In the genomic region with DNA sequence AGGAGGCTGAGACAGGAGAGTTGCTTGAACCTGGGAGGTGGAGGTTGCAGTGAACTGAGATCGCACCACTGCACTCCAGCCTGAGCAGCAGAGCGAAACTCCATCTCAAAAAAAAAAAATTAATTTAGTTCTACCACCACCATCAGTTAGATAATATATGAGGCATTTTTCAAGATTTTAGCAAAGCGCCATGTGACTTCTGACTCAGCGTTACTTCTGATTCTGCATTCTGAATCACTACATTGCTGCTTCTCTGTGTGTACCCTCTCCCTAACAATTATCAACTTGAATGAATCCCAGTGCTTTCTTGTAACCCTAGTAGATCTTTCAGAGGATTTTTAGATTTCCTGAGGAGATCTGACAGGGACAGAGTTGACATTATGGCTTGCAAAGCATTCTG, we compare ENCODE assay signal across 27 cellular contexts.
"Had no signal": no experiment of that assay in that cellular context is flagged by ENCODE, and none has a peak within 500 bp of the region (broad histone marks: within the 10 kb centered on the region; RNA-seq: fewer than 3 reads in every experiment).

No MANE protein-coding gene starts in this region.

- H3K4me1 ChIP-seq: adrenal gland, body of pancreas had no signal

- H3K9me3 ChIP-seq: adrenal gland, body of pancreas had no signal

- DNase-seq: activated B cell treated with CpG ODN at 0.5 μM for 24 hours; activated CD4-positive, alpha-beta T cell treated with anti-CD3 and anti-CD28 coated beads for 1 hour; activated CD4-positive, alpha-beta T cell treated with anti-CD3 and anti-CD28 coated beads, Interleukin-2, amount 10 ng/mL, durations not matched to agents 24 days and 14 days; activated CD4-positive, alpha-beta T cell treated with anti-CD3 and anti-CD28 coated beads, Interleukin-2, amount 50 U/mL, for 48 hours; activated CD8-positive, alpha-beta memory T cell treated with anti-CD3 and anti-CD28 coated beads, Interleukin-2, amount 10 ng/mL, durations not matched to agents 7 days and 5 days; activated gamma-delta T cell; activated naive CD4-positive, alpha-beta T cell treated with anti-CD3 and anti-CD28 coated beads, Interleukin-2, amount 10 ng/mL, durations not matched to agents 7 days and 5 days; activated naive CD8-positive, alpha-beta T cell treated with anti-CD3 and anti-CD28 coated beads, Interleukin-2, amount 10 ng/mL, durations not matched to agents 7 days and 5 days; activated T-cell treated with anti-CD3 and anti-CD28 coated beads, Interleukin-2, amount 50 U/mL, for 24 hours; adrenal gland; aorta; body of pancreas; central memory CD4-positive, alpha-beta T cell; KG1; NCI-H1092; NCI-H1417; NCI-H1930; NCI-H2171; NCI-H226; NCI-H526; NCI-H82; NK-92 treated with Interleukin-12 subunit alpha and Interleukin-12 subunit beta, amount 100 ng/mL, for 24 hours; SHP77 treated with DMSO at 0.1 percent for 48 hours; T-cell; T-helper 2 cell; T1000 had no signal

- ATAC-seq: activated CD8-positive, alpha-beta memory T cell treated with anti-CD3 and anti-CD28 coated beads, Interleukin-2, amount 10 ng/mL, durations not matched to agents 7 days and 5 days; activated T-helper 17 cell treated with anti-CD3 and anti-CD28 coated beads, Interleukin-2, amount 50 U/mL, for 72 hours; body of pancreas; T-cell had no signal

- H3K27me3 ChIP-seq: adrenal gland, body of pancreas had no signal

- H3K36me3 ChIP-seq: adrenal gland had no signal

- H3K4me3 ChIP-seq: adrenal gland, body of pancreas had no signal

- H3K27ac ChIP-seq: body of pancreas had no signal
